ENCODE assay signal across 2 cellular contexts in genomic region chrY:24561422-24561821, GRCh38. TPM values are rescaled to one million over a fixed set of nuclear protein-coding genes. Genes with fewer than 3 reads are reported as not detected.
"Had no signal": no experiment of that assay in that cellular context is flagged by ENCODE, and none has a peak within 500 bp of the region (broad histone marks: within the 10 kb centered on the region; RNA-seq: fewer than 3 reads in every experiment).

No MANE protein-coding gene starts in this region.

RNA-seq across cellular contexts. Expression of gene BPY2B, which starts 56.4 kb away (rescaled TPM):
- total RNA-seq: G401, GM12878 had no signal
